Comparison of ENCODE assay signal across 8 cellular contexts in genomic region chr12:56635539-56636117, GRCh38. TPM values are rescaled to one million over a fixed set of nuclear protein-coding genes. Genes with fewer than 3 reads are reported as not detected.
DNase-seq lines count a peak whose midpoint lies in the region; ATAC-seq and TF ChIP-seq lines count a peak whose summit lies in the region.

No MANE protein-coding gene starts in this region.

- no peak for DNase-seq in CD4-positive, alpha-beta T cell
- peak; percentile 28 for DNase-seq in NCI-H82 treated with DMSO at 0.1 percent for 48 hours (lab: John Stamatoyannopoulos, UW; ENCODE audit: unreplicated experiment)
- DNase-seq in chondrocyte (ENCODE audit: low spot score) = no peak
- no peak for DNase-seq in stimulated activated CD4-positive, alpha-beta T cell treated with anti-CD3 and anti-CD28 coated beads, Interleukin-12 subunit alpha, Interleukin-12 subunit beta, amount 100 ng/mL, for 4 hours
- no peak for DNase-seq in NCI-H774 (lab: John Stamatoyannopoulos, UW)

- POLR2A ChIA-PET in CD4-positive, alpha-beta T cell (lab: Charles Lee) = interaction anchor here (0.9 to 9.4 kb wide), 17 partner anchors 10 to 708 kb away, joined by 3 to 139 read pairs (median 7); partner anchors contain the start of genes ATP5F1B, CNPY2, GLS2 and NACA

- H3K27me3 Mint-ChIP-seq in CD4-positive, alpha-beta T cell = no peaks in the 10 kb centered on the region
- no peaks in the 10 kb centered on the region for H3K27me3 Mint-ChIP-seq in chondrocyte (ENCODE audit: low read depth)

- TF ChIP-seq CTCF in CD4-positive, alpha-beta T cell (IDR thresholded peaks at IDR 0.05) = no peak
- TF ChIP-seq CTCF in chondrocyte (IDR thresholded peaks at IDR 0.05) = no peak

- H3K36me3 ChIP-seq in muscle layer of duodenum (ENCODE audit: control insufficient read depth in 1 of 2, insufficient read depth in 2 of 2, low read length in 2 of 2) = peaks cover 26 to 32% of the 10 kb centered on the region in 2 donors

- CTCF ChIA-PET in CD4-positive, alpha-beta T cell (lab: Charles Lee) = interaction anchor here (0.8 to 3.7 kb wide), 16 partner anchors 8 to 122 kb away, joined by 3 to 30 read pairs (median 9); partner anchors contain the start of genes ATP5F1B and PTGES3

- H3K9me3 ChIP-seq in CD4-positive, alpha-beta T cell (ENCODE audit: control insufficient read depth, low read length) = no peaks in the 10 kb centered on the region
- no peaks in the 10 kb centered on the region for H3K9me3 ChIP-seq in muscle layer of duodenum (ENCODE audit: control insufficient read depth in 1 of 2, low read length in 2 of 2)

- peak overlapping the region; percentile 98 for H3K27ac Mint-ChIP-seq in CD4-positive, alpha-beta T cell
- H3K27ac Mint-ChIP-seq in chondrocyte (ENCODE audit: unreplicated experiment) = peak overlapping the region; percentile 100

- H3K4me3 ChIP-seq in muscle layer of duodenum (ENCODE audit: low read depth in 1 of 2, low read length in 2 of 2) = peak overlapping the region; percentile 80 to 89

- ATAC-seq in CD4-positive, alpha-beta T cell (ENCODE audit: poor library complexity) = no peak
- ATAC-seq in HG02759 (IDR thresholded peaks at IDR 0.05; ENCODE audit: unreplicated experiment) (no peak), GM18511 (IDR thresholded peaks at IDR 0.05; ENCODE audit: unreplicated experiment) (no peak)

- H3K36me3 Mint-ChIP-seq in CD4-positive, alpha-beta T cell (ENCODE audit: low read depth) = peaks cover 54% of the 10 kb centered on the region
- H3K36me3 Mint-ChIP-seq in chondrocyte (ENCODE audit: low read depth) = peaks cover 20% of the 10 kb centered on the region

- peaks cover 28 to 56% of the 10 kb centered on the region in 2 donors for H3K4me1 ChIP-seq in muscle layer of duodenum (ENCODE audit: control insufficient read depth in 1 of 2, insufficient read depth in 2 of 2, low read length in 2 of 2)

- peaks cover 78% of the 10 kb centered on the region for H3K4me1 Mint-ChIP-seq in CD4-positive, alpha-beta T cell (ENCODE audit: low read depth)
- H3K4me1 Mint-ChIP-seq in chondrocyte (ENCODE audit: low read depth) = peaks cover 54% of the 10 kb centered on the region

- no peaks in the 10 kb centered on the region for H3K27me3 ChIP-seq in CD4-positive, alpha-beta T cell (ENCODE audit: control insufficient read depth, insufficient read depth, low read length)
- no peaks in the 10 kb centered on the region for H3K27me3 ChIP-seq in muscle layer of duodenum (ENCODE audit: low read depth, low read length)

- no peaks in the 10 kb centered on the region for H3K9me3 Mint-ChIP-seq in CD4-positive, alpha-beta T cell
- no peaks in the 10 kb centered on the region for H3K9me3 Mint-ChIP-seq in chondrocyte (ENCODE audit: low read depth)

- H3K27ac ChIP-seq in CD4-positive, alpha-beta T cell (ENCODE audit: low read depth, low read length) = peak overlapping the region; percentile 84
- H3K27ac ChIP-seq in muscle layer of duodenum (ENCODE audit: low read length) = peak overlapping the region; percentile 98

- H3K4me3 Mint-ChIP-seq in CD4-positive, alpha-beta T cell = peak overlapping the region; percentile 94
- peak overlapping the region; percentile 94 for H3K4me3 Mint-ChIP-seq in chondrocyte (ENCODE audit: unreplicated experiment)

- intact Hi-C loops in CD4-positive, alpha-beta T cell (cut with DNase I, micrococcal nuclease) = loop anchor here (1.0 to 10.0 kb wide), 8 partner anchors 11 to 821 kb away; partner anchors contain the start of genes APOF (in 1 of the 2), DGKA (in 1 of the 2), NAB2 (in 1 of the 2) and ORMDL2 (in 1 of the 2)

RNA-seq across cellular contexts. Expression of gene BAZ2A, which starts 5.5 kb away (rescaled TPM):
- 100 to 1,000 TPM; 207 to 211 TPM for total RNA-seq in CD4-positive, alpha-beta T cell
- 65.2 to 72.8 TPM (median 71.2 TPM) in 3 replicates for total RNA-seq in chondrocyte

RNA-seq across cellular contexts. Expression of gene ATP5F1B, which starts 10.2 kb away (rescaled TPM):
- total RNA-seq in CD4-positive, alpha-beta T cell = 100 to 1,000 TPM; 305 to 318 TPM
- 380 to 467 TPM (median 398 TPM) in 3 replicates for total RNA-seq in chondrocyte

RNA-seq across cellular contexts. Expression of gene PTGES3, which starts 52.5 kb away (rescaled TPM):
- total RNA-seq in CD4-positive, alpha-beta T cell = 100 to 1,000 TPM; 146 to 154 TPM
- total RNA-seq in chondrocyte = 123 to 156 TPM (median 127 TPM) in 3 replicates
